Comparison of ENCODE assay signal across 1 cellular context in the genomic region with DNA sequence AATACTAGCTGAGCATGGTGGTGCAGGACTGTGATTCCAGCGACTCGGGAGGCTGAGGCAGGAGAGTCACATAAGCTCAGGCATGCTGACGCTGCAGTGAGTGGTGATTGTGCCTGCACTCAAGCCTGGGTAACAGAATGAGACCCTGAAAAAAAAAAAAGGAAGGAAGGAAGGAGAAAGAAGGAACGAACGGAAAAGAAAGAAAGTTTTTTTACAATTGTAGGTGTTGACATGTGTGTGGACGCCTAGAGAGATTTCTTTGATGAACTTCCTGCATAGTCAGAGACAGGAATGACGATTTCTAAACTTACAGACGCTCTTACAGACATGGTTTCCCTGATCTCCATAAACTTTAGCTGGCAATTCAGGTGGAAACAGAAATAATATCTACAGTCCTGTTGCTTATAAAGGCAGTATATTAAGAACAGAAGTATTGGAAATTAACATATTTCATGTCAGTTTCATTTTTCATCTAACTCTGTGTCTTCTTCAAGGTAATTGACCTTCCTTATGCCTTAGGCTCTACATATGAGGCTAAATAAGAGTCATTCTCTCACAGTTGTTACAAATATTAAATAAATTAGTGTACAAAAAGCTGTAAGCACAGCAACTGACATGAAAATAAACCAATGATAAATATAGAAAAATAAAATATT.
TF ChIP-seq lines count a peak whose summit lies in the region.

No MANE protein-coding gene starts in this region.

TF ChIP-seq in GM23338, 12 proteins besides CTCF, POLR2A, EP300 and RAD21:
- TF ChIP-seq, protein P1, sequence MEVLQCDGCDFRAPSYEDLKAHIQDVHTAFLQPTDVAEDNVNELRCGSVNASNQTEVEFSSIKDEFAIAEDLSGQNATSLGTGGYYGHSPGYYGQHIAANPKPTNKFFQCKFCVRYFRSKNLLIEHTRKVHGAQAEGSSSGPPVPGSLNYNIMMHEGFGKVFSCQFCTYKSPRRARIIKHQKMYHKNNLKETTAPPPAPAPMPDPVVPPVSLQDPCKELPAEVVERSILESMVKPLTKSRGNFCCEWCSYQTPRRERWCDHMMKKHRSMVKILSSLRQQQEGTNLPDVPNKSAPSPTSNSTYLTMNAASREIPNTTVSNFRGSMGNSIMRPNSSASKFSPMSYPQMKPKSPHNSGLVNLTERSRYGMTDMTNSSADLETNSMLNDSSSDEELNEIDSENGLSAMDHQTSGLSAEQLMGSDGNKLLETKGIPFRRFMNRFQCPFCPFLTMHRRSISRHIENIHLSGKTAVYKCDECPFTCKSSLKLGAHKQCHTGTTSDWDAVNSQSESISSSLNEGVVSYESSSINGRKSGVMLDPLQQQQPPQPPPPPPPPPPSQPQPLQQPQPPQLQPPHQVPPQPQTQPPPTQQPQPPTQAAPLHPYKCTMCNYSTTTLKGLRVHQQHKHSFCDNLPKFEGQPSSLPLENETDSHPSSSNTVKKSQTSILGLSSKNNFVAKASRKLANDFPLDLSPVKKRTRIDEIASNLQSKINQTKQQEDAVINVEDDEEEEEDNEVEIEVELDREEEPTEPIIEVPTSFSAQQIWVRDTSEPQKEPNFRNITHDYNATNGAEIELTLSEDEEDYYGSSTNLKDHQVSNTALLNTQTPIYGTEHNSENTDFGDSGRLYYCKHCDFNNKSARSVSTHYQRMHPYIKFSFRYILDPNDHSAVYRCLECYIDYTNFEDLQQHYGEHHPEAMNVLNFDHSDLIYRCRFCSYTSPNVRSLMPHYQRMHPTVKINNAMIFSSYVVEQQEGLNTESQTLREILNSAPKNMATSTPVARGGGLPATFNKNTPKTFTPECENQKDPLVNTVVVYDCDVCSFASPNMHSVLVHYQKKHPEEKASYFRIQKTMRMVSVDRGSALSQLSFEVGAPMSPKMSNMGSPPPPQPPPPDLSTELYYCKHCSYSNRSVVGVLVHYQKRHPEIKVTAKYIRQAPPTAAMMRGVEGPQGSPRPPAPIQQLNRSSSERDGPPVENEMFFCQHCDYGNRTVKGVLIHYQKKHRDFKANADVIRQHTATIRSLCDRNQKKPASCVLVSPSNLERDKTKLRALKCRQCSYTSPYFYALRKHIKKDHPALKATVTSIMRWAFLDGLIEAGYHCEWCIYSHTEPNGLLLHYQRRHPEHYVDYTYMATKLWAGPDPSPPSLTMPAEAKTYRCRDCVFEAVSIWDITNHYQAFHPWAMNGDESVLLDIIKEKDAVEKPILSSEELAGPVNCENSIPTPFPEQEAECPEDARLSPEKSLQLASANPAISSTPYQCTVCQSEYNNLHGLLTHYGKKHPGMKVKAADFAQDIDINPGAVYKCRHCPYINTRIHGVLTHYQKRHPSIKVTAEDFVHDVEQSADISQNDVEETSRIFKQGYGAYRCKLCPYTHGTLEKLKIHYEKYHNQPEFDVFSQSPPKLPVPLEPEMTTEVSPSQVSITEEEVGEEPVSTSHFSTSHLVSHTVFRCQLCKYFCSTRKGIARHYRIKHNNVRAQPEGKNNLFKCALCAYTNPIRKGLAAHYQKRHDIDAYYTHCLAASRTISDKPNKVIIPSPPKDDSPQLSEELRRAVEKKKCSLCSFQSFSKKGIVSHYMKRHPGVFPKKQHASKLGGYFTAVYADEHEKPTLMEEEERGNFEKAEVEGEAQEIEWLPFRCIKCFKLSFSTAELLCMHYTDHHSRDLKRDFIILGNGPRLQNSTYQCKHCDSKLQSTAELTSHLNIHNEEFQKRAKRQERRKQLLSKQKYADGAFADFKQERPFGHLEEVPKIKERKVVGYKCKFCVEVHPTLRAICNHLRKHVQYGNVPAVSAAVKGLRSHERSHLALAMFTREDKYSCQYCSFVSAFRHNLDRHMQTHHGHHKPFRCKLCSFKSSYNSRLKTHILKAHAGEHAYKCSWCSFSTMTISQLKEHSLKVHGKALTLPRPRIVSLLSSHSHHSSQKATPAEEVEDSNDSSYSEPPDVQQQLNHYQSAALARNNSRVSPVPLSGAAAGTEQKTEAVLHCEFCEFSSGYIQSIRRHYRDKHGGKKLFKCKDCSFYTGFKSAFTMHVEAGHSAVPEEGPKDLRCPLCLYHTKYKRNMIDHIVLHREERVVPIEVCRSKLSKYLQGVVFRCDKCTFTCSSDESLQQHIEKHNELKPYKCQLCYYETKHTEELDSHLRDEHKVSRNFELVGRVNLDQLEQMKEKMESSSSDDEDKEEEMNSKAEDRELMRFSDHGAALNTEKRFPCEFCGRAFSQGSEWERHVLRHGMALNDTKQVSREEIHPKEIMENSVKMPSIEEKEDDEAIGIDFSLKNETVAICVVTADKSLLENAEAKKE (CRISPR knock-in tag; IDR thresholded peaks at IDR 0.05) = no peak
- no peak for TF ChIP-seq ZNF114 (CRISPR knock-in tag; IDR thresholded peaks at IDR 0.05)
- TF ChIP-seq REST (IDR thresholded peaks at IDR 0.05; ENCODE audit: unreplicated experiment) = no peak
- no peak for TF ChIP-seq ZNF331 (CRISPR knock-in tag; IDR thresholded peaks at IDR 0.05; ENCODE audit: low read depth)
- TF ChIP-seq, protein P2, sequence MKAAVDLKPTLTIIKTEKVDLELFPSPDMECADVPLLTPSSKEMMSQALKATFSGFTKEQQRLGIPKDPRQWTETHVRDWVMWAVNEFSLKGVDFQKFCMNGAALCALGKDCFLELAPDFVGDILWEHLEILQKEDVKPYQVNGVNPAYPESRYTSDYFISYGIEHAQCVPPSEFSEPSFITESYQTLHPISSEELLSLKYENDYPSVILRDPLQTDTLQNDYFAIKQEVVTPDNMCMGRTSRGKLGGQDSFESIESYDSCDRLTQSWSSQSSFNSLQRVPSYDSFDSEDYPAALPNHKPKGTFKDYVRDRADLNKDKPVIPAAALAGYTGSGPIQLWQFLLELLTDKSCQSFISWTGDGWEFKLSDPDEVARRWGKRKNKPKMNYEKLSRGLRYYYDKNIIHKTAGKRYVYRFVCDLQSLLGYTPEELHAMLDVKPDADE (IDR thresholded peaks at IDR 0.05) = no peak
- no peak for TF ChIP-seq POLR2AphosphoS5 (IDR thresholded peaks at IDR 0.05; ENCODE audit: low read depth)
- TF ChIP-seq EZH2 (IDR thresholded peaks at IDR 0.05; ENCODE audit: low read depth, unreplicated experiment) = no peak
- no peak for TF ChIP-seq CREB1 (CRISPR knock-in tag; IDR thresholded peaks at IDR 0.05; ENCODE audit: low read depth)
- TF ChIP-seq STAT1 (IDR thresholded peaks at IDR 0.05; ENCODE audit: unreplicated experiment) = no peak
- no peak for TF ChIP-seq NANOG (IDR thresholded peaks at IDR 0.05; ENCODE audit: borderline replicate concordance)
- no peak for TF ChIP-seq EZH2phosphoT487 (IDR thresholded peaks at IDR 0.05; ENCODE audit: unreplicated experiment)
- no peak for TF ChIP-seq JUNB (IDR thresholded peaks at IDR 0.05; ENCODE audit: unreplicated experiment)
